Comparison of ENCODE assay signal across 28 cellular contexts in genomic region chr18:40048886-40049650, GRCh38.
"Had no signal": no experiment of that assay in that cellular context is flagged by ENCODE, and none has a peak within 500 bp of the region (broad histone marks: within the 10 kb centered on the region; RNA-seq: fewer than 3 reads in every experiment).

No MANE protein-coding gene starts in this region.

- FAIRE-seq: endometrium had no signal

- H3K36me3 ChIP-seq: esophagus squamous epithelium, lower lobe of right lung, neural progenitor cell, prostate gland, right atrium auricular region, stomach, thyroid gland, vagina had no signal

- H3K27me3 ChIP-seq: esophagus squamous epithelium, neural progenitor cell, right atrium auricular region, stomach, thyroid gland, vagina had no signal

- H3K27me3 Mint-ChIP-seq: effector memory CD8-positive, alpha-beta T cell had no signal

- H3K4me3 ChIP-seq: esophagus squamous epithelium, lower lobe of right lung, neural progenitor cell, prostate gland, right atrium auricular region, smooth muscle cell, stomach, thyroid gland, vagina had no signal

- ATAC-seq: effector memory CD8-positive, alpha-beta T cell; left colon; left ventricle myocardium superior; lower lobe of right lung; natural killer cell; sciatic nerve had no signal

- H3K4me1 ChIP-seq: esophagus squamous epithelium, lower lobe of right lung, neural progenitor cell, prostate gland, right atrium auricular region, stomach, thyroid gland, vagina had no signal

- H3K4me1 Mint-ChIP-seq: immature natural killer cell, natural killer cell had no signal

- H3K27ac ChIP-seq: esophagus squamous epithelium, lower lobe of right lung, neural progenitor cell, prostate gland, right atrium auricular region, stomach, thyroid gland, vagina had no signal

- DNase-seq: cortex of kidney; effector memory CD8-positive, alpha-beta T cell; erythroblast; esophagus squamous epithelium; foreskin melanocyte; hypothalamus; immature natural killer cell; islet precursor cell; kidney glomerular epithelial cell; left colon; left ventricle myocardium superior; lower lobe of right lung; natural killer cell; stimulated activated CD4-positive, alpha-beta T cell treated with anti-CD3 and anti-CD28 coated beads, Interleukin-12 subunit alpha, Interleukin-12 subunit beta, amount 100 ng/mL, for 4 hours; stimulated activated CD4-positive, alpha-beta T cell treated with anti-CD3 and anti-CD28 coated beads, Interleukin-1b, Interleukin-23, amount 100 ng/mL, for 48 hours; stimulated activated CD4-positive, alpha-beta T cell treated with anti-CD3 and anti-CD28 coated beads, Interleukin-4, amount 100 ng/mL, for 1 hour; stimulated activated CD8-positive, alpha-beta memory T cell treated with anti-CD3 and anti-CD28 coated beads, Interleukin-4, amount 100 ng/mL, for 48 hours; stimulated activated naive CD4-positive, alpha-beta T cell treated with Interleukin-2 at 50 U/mL for 16 hours; stomach; thyroid gland; trophoblast cell had no signal

- H3K36me3 Mint-ChIP-seq: immature natural killer cell, neural progenitor cell had no signal

- H3K9ac ChIP-seq: neural progenitor cell had no signal

- H3K4me2 ChIP-seq: neural progenitor cell, smooth muscle cell had no signal

- H3K9me3 ChIP-seq: esophagus squamous epithelium, lower lobe of right lung, prostate gland, right atrium auricular region, stomach, thyroid gland, vagina had no signal

- H3K27ac Mint-ChIP-seq: effector memory CD8-positive, alpha-beta T cell; immature natural killer cell; natural killer cell; neural progenitor cell had no signal

- H2AFZ ChIP-seq: neural progenitor cell had no signal

- H3K4me3 Mint-ChIP-seq: effector memory CD8-positive, alpha-beta T cell; immature natural killer cell; natural killer cell; neural progenitor cell had no signal

- H3K9me3 Mint-ChIP-seq: neural progenitor cell had no signal
